In genomic region chr12:94445662-94446061, GRCh38 we compare ENCODE assay signal across 1 cellular context.
TF ChIP-seq lines count a peak whose summit lies in the region.

No MANE protein-coding gene starts in this region.

TF ChIP-seq in HCT116, 20 proteins besides CTCF, POLR2A, EP300 and RAD21 (continued from another document):
- no peak for TF ChIP-seq ZBTB33 (IDR thresholded peaks at IDR 0.05; ENCODE audit: extremely low read depth, insufficient replicate concordance, low read length)
- no peak for TF ChIP-seq EZH2 (IDR thresholded peaks at IDR 0.05)
- TF ChIP-seq SIN3A (IDR thresholded peaks at IDR 0.05; ENCODE audit: low read depth): no peak
- TF ChIP-seq YY1 (IDR thresholded peaks at IDR 0.05; ENCODE audit: extremely low read depth, insufficient replicate concordance, low read depth, low read length): no peak
- TF ChIP-seq JUND (IDR thresholded peaks at IDR 0.05): no peak
- TF ChIP-seq SP1 (IDR thresholded peaks at IDR 0.05; ENCODE audit: low read depth): no peak
- TF ChIP-seq TCF7L2 (IDR thresholded peaks at IDR 0.05; ENCODE audit: borderline replicate concordance, extremely low read depth, insufficient read depth, insufficient read length): no peak
- no peak for TF ChIP-seq MAX (IDR thresholded peaks at IDR 0.05)
- TF ChIP-seq ZNF274 (IDR thresholded peaks at IDR 0.05; ENCODE audit: low read depth, low read length): no peak
- TF ChIP-seq POLR2AphosphoS5 (IDR thresholded peaks at IDR 0.05; ENCODE audit: low read depth, low read length): no peak
- no peak for TF ChIP-seq CBX3 (IDR thresholded peaks at IDR 0.05; ENCODE audit: low read depth)
- no peak for TF ChIP-seq ZFX (IDR thresholded peaks at IDR 0.05)
- no peak for TF ChIP-seq ATF3 (IDR thresholded peaks at IDR 0.05)
